ENCODE assay signal across 16 cellular contexts in genomic region chr13:30821421-30821820, GRCh38.
DNase-seq lines count a peak whose midpoint lies in the region; ATAC-seq and TF ChIP-seq lines count a peak whose summit lies in the region.
"Had no signal": no experiment of that assay in that cellular context is flagged by ENCODE, and none has a peak within 500 bp of the region (broad histone marks: within the 10 kb centered on the region; RNA-seq: fewer than 3 reads in every experiment).

No MANE protein-coding gene starts in this region.

- H3K4me1 ChIP-seq in mammary epithelial cell (ENCODE audit: insufficient read depth, low read length) (peaks cover 40% of the 10 kb centered on the region), foreskin keratinocyte (peaks cover 26% of the 10 kb centered on the region), neuronal stem cell (ENCODE audit: control insufficient read depth in 2 of 2, insufficient read depth in 1 of 2, low read depth in 1 of 2, low read length in 2 of 2) (peaks cover 0 to 2% of the 10 kb centered on the region in 2 donors)

- no peak overlapping the region for H2BK12ac ChIP-seq in neuronal stem cell (ENCODE audit: low read length)

- no peak overlapping the region for H3K4ac ChIP-seq in neuronal stem cell (ENCODE audit: low read length)

- H3K18ac ChIP-seq in neuronal stem cell (ENCODE audit: low read length), result no peak overlapping the region

- BruUV-seq in mammary epithelial cell (replicated peaks; lab: Mats Ljungman, UMichigan), result no TSS peak
- BruUV-seq in MCF 10A (replicated peaks; lab: Mats Ljungman, UMichigan), result no TSS peak

- ATAC-seq in foreskin keratinocyte, result no peak
- ATAC-seq in GM21717 (IDR thresholded peaks at IDR 0.05; ENCODE audit: unreplicated experiment), result no peak

- H3K79me2 ChIP-seq in mammary epithelial cell (ENCODE audit: insufficient read depth, low read length), result no peaks in the 10 kb centered on the region

- TF ChIP-seq CTCF in mammary epithelial cell (conservative IDR thresholded peaks at IDR 0.05 in 1 of 2, IDR thresholded peaks at IDR 0.05 in 1 of 2; ENCODE audit: extremely low read depth in 1 of 2, insufficient read depth in 1 of 2, low read depth in 1 of 2, low read length in 2 of 2), result no peak
- TF ChIP-seq CTCF in MCF 10A (IDR thresholded peaks at IDR 0.05; ENCODE audit: unreplicated experiment), result no peak
- TF ChIP-seq CTCF in foreskin keratinocyte (conservative IDR thresholded peaks at IDR 0.05), result no peak

- no peak overlapping the region for H3K27ac Mint-ChIP-seq in MCF 10A (ENCODE audit: low read depth, unreplicated experiment)
- H3K27ac Mint-ChIP-seq: CD14-positive monocyte; CD4-positive, alpha-beta memory T cell; H9 had no signal

- H3K79me1 ChIP-seq in neuronal stem cell (ENCODE audit: low read depth, low read length), result no peaks in the 10 kb centered on the region

- no peak overlapping the region for H3K23ac ChIP-seq in neuronal stem cell (ENCODE audit: low read depth, low read length, poor library complexity)

- H3K9me3 Mint-ChIP-seq in MCF 10A (ENCODE audit: unreplicated experiment), result no peaks in the 10 kb centered on the region
- H3K9me3 Mint-ChIP-seq: CD14-positive monocyte; CD4-positive, alpha-beta memory T cell; H9 had no signal

- H3K27ac ChIP-seq in mammary epithelial cell (ENCODE audit: insufficient read depth, low read depth, low read length), result peak overlapping the region; percentile 23
- peak overlapping the region; percentile 14 for H3K27ac ChIP-seq in foreskin keratinocyte
- H3K27ac ChIP-seq in neuronal stem cell (replicated peaks; ENCODE audit: low read length), result no peak overlapping the region
- H3K27ac ChIP-seq: BLaER1, HL-60 had no signal

- H3K4me3 ChIP-seq in mammary epithelial cell (replicated peaks in 1 of 3; ENCODE audit: insufficient read depth in 1 of 3, low read depth in 2 of 3, low read length in 3 of 3) (no peak overlapping the region), neuronal stem cell (ENCODE audit: low read length in 2 of 2) (no peak overlapping the region)
- H3K4me3 ChIP-seq: BLaER1 had no signal

- no peak overlapping the region for H2BK5ac ChIP-seq in neuronal stem cell (ENCODE audit: low read length)

- CTCF ChIA-PET in mammary epithelial cell (lab: Charles Lee; ENCODE audit: low non-redundant PET), result no interaction called here
- CTCF ChIA-PET in MCF 10A (lab: Yijun Ruan, JAX), result interaction anchor here (0.6 to 2.3 kb wide), 2 partner anchors 20 to 44 kb away, joined by 4 to 6 read pairs; no protein-coding TSS in a partner anchor

- H3K9me3 ChIP-seq in mammary epithelial cell (replicated peaks; ENCODE audit: insufficient read depth, low read length), result no peaks in the 10 kb centered on the region
- no peaks in the 10 kb centered on the region for H3K9me3 ChIP-seq in neuronal stem cell (replicated peaks in 1 of 2; ENCODE audit: control insufficient read depth in 2 of 2, insufficient read depth in 1 of 2, low read depth in 1 of 2, low read length in 2 of 2)
- H3K9me3 ChIP-seq: BLaER1 had no signal

- WGBS in mammary epithelial cell (ENCODE audit: low coverage, missing lambda C conversion rate), result 6% methylated on average over 2 of the region's 2 CpGs
- WGBS in neuronal stem cell (ENCODE audit: extremely low coverage in 2 of 2, insufficient read length in 2 of 2, insufficient replicate concordance in 1 of 2), 2 donors, result no CpG with 5 or more reads among the region's 2 CpGs

- no peaks in the 10 kb centered on the region for H3K27me3 Mint-ChIP-seq in MCF 10A (ENCODE audit: insufficient read depth, unreplicated experiment)

- H4K8ac ChIP-seq in neuronal stem cell (ENCODE audit: low read depth, low read length), result no peak overlapping the region

- dilution Hi-C loops in mammary epithelial cell (cut with HindIII; ENCODE audit: low sequenced_read_pairs), result no loop called here

- no peak overlapping the region for H3K4me3 Mint-ChIP-seq in MCF 10A (ENCODE audit: unreplicated experiment)
- H3K4me3 Mint-ChIP-seq: CD14-positive monocyte; CD4-positive, alpha-beta memory T cell; H9 had no signal

- H3K36me3 Mint-ChIP-seq in MCF 10A (ENCODE audit: insufficient read depth, unreplicated experiment), result no peaks in the 10 kb centered on the region
- H3K36me3 Mint-ChIP-seq: CD14-positive monocyte had no signal

- no peaks in the 10 kb centered on the region for H4K20me1 ChIP-seq in mammary epithelial cell (ENCODE audit: insufficient read depth, low read length)
- H4K20me1 ChIP-seq: BLaER1 had no signal

- no peak overlapping the region for H2BK15ac ChIP-seq in neuronal stem cell (ENCODE audit: low read length)

- no peak overlapping the region for H4K91ac ChIP-seq in neuronal stem cell (ENCODE audit: low read depth, low read length, poor library complexity)

- DNase-seq in mammary epithelial cell (peak; percentile 40), MCF 10A (ENCODE audit: unreplicated experiment) (no peak), foreskin keratinocyte (peak in 1 of 2 donors; percentile 50), neuronal stem cell (ENCODE audit: low spot score) (no peak), NCI-H774 (lab: John Stamatoyannopoulos, UW) (no peak)
- DNase-seq in effector CD4-positive, alpha-beta T cell, result no peak
- DNase-seq: 8988T; CD4-positive, alpha-beta memory T cell; DMS153; DMS79; GDM1; H9 had no signal

- H3K14ac ChIP-seq in neuronal stem cell (ENCODE audit: low read length), result no peak overlapping the region

- H2BK120ac ChIP-seq in neuronal stem cell (ENCODE audit: low read depth, low read length), result no peak overlapping the region

- H2AK5ac ChIP-seq in neuronal stem cell (ENCODE audit: low read depth, low read length), result no peak overlapping the region

- POLR2A ChIA-PET in MCF 10A (lab: Yijun Ruan, JAX), result no interaction called here

- H3K27me3 ChIP-seq in mammary epithelial cell (ENCODE audit: insufficient read depth, low read length), result no peaks in the 10 kb centered on the region
- H3K27me3 ChIP-seq in foreskin keratinocyte, result no peaks in the 10 kb centered on the region
- H3K27me3 ChIP-seq in neuronal stem cell (ENCODE audit: control insufficient read depth in 3 of 3, insufficient read depth in 3 of 3, low read depth in 1 of 3, low read length in 3 of 3), result no peaks in the 10 kb centered on the region
- H3K27me3 ChIP-seq: BLaER1 had no signal

- H3K9ac ChIP-seq in mammary epithelial cell (ENCODE audit: insufficient read depth, low read length), result no peak overlapping the region
- H3K9ac ChIP-seq in neuronal stem cell (ENCODE audit: low read depth, low read length, poor library complexity), result no peak overlapping the region
- H3K9ac ChIP-seq: BLaER1 had no signal

- H2AFZ ChIP-seq in mammary epithelial cell (ENCODE audit: low read depth, low read length) (peak overlapping the region; percentile 82), neuronal stem cell (ENCODE audit: low read length) (peak overlapping the region; percentile 48)

- in situ Hi-C loops in mammary epithelial cell (cut with MboI; ENCODE audit: low sequenced_read_pairs in 2 of 2), result no loop called here

- intact Hi-C loops in mammary epithelial cell (cut with micrococcal nuclease) (no loop called here), MCF 10A (cut with micrococcal nuclease) (no loop called here)

- H3K4me2 ChIP-seq in mammary epithelial cell (ENCODE audit: insufficient read depth, low read depth, low read length), result peak overlapping the region; percentile 31
- no peak overlapping the region for H3K4me2 ChIP-seq in neuronal stem cell (ENCODE audit: insufficient read depth, low read length, poor library complexity, severe bottlenecking)
- H3K4me2 ChIP-seq: BLaER1 had no signal

- H3K4me1 Mint-ChIP-seq in MCF 10A (ENCODE audit: insufficient read depth, unreplicated experiment), result peaks cover 7% of the 10 kb centered on the region

- H3K36me3 ChIP-seq in mammary epithelial cell (ENCODE audit: insufficient read depth, low read length), result no peaks in the 10 kb centered on the region
- H3K36me3 ChIP-seq in neuronal stem cell (replicated peaks in 1 of 2; ENCODE audit: control insufficient read depth in 2 of 2, insufficient read depth in 2 of 2, low read length in 2 of 2), result no peaks in the 10 kb centered on the region
- H3K36me3 ChIP-seq: BLaER1 had no signal
